In genomic region chr5:154129013-154129412, GRCh38 we compare ENCODE assay signal across 24 cellular contexts.
"Had no signal": no experiment of that assay in that cellular context is flagged by ENCODE, and none has a peak within 500 bp of the region (broad histone marks: within the 10 kb centered on the region; RNA-seq: fewer than 3 reads in every experiment).

No MANE protein-coding gene starts in this region.

- H3K27ac ChIP-seq: colonic mucosa, coronary artery, dorsolateral prefrontal cortex, epithelial cell of prostate, esophagus muscularis mucosa, esophagus squamous epithelium, foreskin keratinocyte, gastrocnemius medialis, gastroesophageal sphincter, heart left ventricle, heart right ventricle, hepatocyte had no signal

- H3K4me1 ChIP-seq: colonic mucosa, esophagus muscularis mucosa, esophagus squamous epithelium, foreskin keratinocyte, gastroesophageal sphincter had no signal

- H3K4me2 ChIP-seq: hepatocyte had no signal

- H3K36me3 ChIP-seq: colonic mucosa, esophagus muscularis mucosa, esophagus squamous epithelium, gastrocnemius medialis, gastroesophageal sphincter, heart left ventricle, heart right ventricle had no signal

- H3K9me3 ChIP-seq: colonic mucosa, esophagus squamous epithelium, gastrocnemius medialis had no signal

- H3K27me3 ChIP-seq: colonic mucosa, dorsolateral prefrontal cortex, esophagus muscularis mucosa, esophagus squamous epithelium, gastrocnemius medialis, gastroesophageal sphincter, heart left ventricle, heart right ventricle, hepatocyte had no signal

- H3K4me3 ChIP-seq: colonic mucosa, coronary artery, dorsolateral prefrontal cortex, esophagus muscularis mucosa, esophagus squamous epithelium, gastrocnemius medialis, gastroesophageal sphincter, heart left ventricle, heart right ventricle, hepatocyte had no signal

- H2AFZ ChIP-seq: hepatocyte had no signal

- DNase-seq: colonic mucosa; cortex of kidney; dermis blood vessel endothelial cell; dorsolateral prefrontal cortex; effector CD4-positive, alpha-beta T cell; effector CD8-positive, alpha-beta T cell; effector memory CD4-positive, alpha-beta T cell; effector memory CD8-positive, alpha-beta T cell; endodermal cell; erythroblast; esophagus squamous epithelium; foreskin fibroblast; foreskin keratinocyte; foreskin melanocyte; gastrocnemius medialis; glutamatergic neuron; heart left ventricle; heart right ventricle had no signal

- H3K79me2 ChIP-seq: hepatocyte had no signal

- ATAC-seq: effector memory CD8-positive, alpha-beta T cell; esophagus mucosa; foreskin keratinocyte; gastrocnemius medialis; gastroesophageal sphincter; heart left ventricle; heart right ventricle had no signal
